In the genomic region with DNA sequence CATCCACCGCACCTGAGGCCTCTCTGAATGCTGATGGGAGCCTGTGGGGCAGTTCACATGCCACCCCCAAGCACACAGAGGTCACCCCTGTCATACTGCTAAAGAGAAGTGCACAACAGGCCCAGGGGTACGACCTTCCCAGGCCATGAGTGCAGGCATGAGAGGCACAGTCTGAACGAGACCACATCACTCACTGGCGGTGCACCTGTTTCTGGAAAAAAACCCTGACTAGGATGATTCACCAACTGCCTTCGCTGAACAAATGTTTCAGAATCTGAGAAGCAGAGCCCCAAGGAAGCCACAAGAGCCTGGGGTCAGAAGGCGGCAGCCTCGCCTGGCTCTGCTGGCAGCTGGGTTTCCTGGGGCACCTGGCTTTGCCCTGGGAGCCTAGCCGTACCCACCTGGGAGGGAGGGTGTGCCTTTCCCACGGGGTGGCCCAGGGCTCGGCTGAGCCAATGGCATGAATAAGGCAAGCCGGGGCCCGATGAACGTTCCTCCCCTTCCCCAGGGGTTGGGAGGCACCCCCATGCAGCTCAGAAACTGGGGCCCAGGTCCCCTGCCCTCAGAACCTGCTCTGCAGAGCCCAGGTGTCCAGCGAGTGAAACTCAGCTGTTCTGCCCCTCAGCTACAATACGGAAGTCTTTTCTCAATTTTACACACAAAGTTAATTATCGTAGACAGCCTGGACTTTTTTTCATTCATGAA, we compare ENCODE assay signal across 1 cellular context.
TF ChIP-seq lines count a peak whose summit lies in the region.

No MANE protein-coding gene starts in this region.

TF ChIP-seq in GM23338, 12 proteins besides CTCF, POLR2A, EP300 and RAD21 (continued from another document):
- TF ChIP-seq, protein P1, sequence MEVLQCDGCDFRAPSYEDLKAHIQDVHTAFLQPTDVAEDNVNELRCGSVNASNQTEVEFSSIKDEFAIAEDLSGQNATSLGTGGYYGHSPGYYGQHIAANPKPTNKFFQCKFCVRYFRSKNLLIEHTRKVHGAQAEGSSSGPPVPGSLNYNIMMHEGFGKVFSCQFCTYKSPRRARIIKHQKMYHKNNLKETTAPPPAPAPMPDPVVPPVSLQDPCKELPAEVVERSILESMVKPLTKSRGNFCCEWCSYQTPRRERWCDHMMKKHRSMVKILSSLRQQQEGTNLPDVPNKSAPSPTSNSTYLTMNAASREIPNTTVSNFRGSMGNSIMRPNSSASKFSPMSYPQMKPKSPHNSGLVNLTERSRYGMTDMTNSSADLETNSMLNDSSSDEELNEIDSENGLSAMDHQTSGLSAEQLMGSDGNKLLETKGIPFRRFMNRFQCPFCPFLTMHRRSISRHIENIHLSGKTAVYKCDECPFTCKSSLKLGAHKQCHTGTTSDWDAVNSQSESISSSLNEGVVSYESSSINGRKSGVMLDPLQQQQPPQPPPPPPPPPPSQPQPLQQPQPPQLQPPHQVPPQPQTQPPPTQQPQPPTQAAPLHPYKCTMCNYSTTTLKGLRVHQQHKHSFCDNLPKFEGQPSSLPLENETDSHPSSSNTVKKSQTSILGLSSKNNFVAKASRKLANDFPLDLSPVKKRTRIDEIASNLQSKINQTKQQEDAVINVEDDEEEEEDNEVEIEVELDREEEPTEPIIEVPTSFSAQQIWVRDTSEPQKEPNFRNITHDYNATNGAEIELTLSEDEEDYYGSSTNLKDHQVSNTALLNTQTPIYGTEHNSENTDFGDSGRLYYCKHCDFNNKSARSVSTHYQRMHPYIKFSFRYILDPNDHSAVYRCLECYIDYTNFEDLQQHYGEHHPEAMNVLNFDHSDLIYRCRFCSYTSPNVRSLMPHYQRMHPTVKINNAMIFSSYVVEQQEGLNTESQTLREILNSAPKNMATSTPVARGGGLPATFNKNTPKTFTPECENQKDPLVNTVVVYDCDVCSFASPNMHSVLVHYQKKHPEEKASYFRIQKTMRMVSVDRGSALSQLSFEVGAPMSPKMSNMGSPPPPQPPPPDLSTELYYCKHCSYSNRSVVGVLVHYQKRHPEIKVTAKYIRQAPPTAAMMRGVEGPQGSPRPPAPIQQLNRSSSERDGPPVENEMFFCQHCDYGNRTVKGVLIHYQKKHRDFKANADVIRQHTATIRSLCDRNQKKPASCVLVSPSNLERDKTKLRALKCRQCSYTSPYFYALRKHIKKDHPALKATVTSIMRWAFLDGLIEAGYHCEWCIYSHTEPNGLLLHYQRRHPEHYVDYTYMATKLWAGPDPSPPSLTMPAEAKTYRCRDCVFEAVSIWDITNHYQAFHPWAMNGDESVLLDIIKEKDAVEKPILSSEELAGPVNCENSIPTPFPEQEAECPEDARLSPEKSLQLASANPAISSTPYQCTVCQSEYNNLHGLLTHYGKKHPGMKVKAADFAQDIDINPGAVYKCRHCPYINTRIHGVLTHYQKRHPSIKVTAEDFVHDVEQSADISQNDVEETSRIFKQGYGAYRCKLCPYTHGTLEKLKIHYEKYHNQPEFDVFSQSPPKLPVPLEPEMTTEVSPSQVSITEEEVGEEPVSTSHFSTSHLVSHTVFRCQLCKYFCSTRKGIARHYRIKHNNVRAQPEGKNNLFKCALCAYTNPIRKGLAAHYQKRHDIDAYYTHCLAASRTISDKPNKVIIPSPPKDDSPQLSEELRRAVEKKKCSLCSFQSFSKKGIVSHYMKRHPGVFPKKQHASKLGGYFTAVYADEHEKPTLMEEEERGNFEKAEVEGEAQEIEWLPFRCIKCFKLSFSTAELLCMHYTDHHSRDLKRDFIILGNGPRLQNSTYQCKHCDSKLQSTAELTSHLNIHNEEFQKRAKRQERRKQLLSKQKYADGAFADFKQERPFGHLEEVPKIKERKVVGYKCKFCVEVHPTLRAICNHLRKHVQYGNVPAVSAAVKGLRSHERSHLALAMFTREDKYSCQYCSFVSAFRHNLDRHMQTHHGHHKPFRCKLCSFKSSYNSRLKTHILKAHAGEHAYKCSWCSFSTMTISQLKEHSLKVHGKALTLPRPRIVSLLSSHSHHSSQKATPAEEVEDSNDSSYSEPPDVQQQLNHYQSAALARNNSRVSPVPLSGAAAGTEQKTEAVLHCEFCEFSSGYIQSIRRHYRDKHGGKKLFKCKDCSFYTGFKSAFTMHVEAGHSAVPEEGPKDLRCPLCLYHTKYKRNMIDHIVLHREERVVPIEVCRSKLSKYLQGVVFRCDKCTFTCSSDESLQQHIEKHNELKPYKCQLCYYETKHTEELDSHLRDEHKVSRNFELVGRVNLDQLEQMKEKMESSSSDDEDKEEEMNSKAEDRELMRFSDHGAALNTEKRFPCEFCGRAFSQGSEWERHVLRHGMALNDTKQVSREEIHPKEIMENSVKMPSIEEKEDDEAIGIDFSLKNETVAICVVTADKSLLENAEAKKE (CRISPR knock-in tag; IDR thresholded peaks at IDR 0.05), result no peak
- TF ChIP-seq ZNF331 (CRISPR knock-in tag; IDR thresholded peaks at IDR 0.05; ENCODE audit: low read depth) (no peak), NANOG (IDR thresholded peaks at IDR 0.05; ENCODE audit: borderline replicate concordance) (no peak)
